Comparison of ENCODE assay signal across 17 cellular contexts in genomic region chr2:102427249-102427648, GRCh38. TPM values are rescaled to one million over a fixed set of nuclear protein-coding genes. Genes with fewer than 3 reads are reported as not detected.
A peak's percentile ranks its signal among the peaks of the same experiment; 100 is the strongest.
DNase-seq lines count a peak whose midpoint lies in the region; ATAC-seq and TF ChIP-seq lines count a peak whose summit lies in the region.
"Had no signal": no experiment of that assay in that cellular context is flagged by ENCODE, and none has a peak within 500 bp of the region (broad histone marks: within the 10 kb centered on the region; RNA-seq: fewer than 3 reads in every experiment).

No MANE protein-coding gene starts in this region.

- no peaks in the 10 kb centered on the region for H3F3A ChIP-seq in Loucy (ENCODE audit: low read depth)

- no peaks in the 10 kb centered on the region for H3K9me3 Mint-ChIP-seq in activated CD8-positive, alpha-beta T cell treated with anti-CD3 and anti-CD28 coated beads for 36 hours
- peaks cover 10% of the 10 kb centered on the region for H3K9me3 Mint-ChIP-seq in activated CD8-positive, alpha-beta T cell treated with anti-CD3 and anti-CD28 coated beads, Interleukin-2, amount 10 ng/mL, durations not matched to agents 7 days and 5 days (ENCODE audit: insufficient read depth)
- H3K9me3 Mint-ChIP-seq in immature natural killer cell = no peaks in the 10 kb centered on the region
- H3K9me3 Mint-ChIP-seq: H9 had no signal

- CTCF ChIA-PET in activated CD8-positive, alpha-beta T cell treated with anti-CD3 and anti-CD28 coated beads for 36 hours (lab: Charles Lee) = interaction anchor here (1.1 kb wide), 1 partner anchor 96 kb away, joined by 3 read pairs; no protein-coding TSS in a partner anchor
- CTCF ChIA-PET in activated CD8-positive, alpha-beta T cell treated with anti-CD3 and anti-CD28 coated beads, Interleukin-2, amount 10 ng/mL, durations not matched to agents 7 days and 5 days (lab: Charles Lee) = interaction anchor here (0.9 to 4.5 kb wide), 5 partner anchors 9 to 187 kb away, joined by 3 to 38 read pairs (median 5); no protein-coding TSS in a partner anchor

- H3K27me3 ChIP-seq in Loucy (ENCODE audit: insufficient read depth, low read length, poor library complexity, severe bottlenecking) = no peaks in the 10 kb centered on the region
- H3K27me3 ChIP-seq: BLaER1 treated with 17β-estradiol and CSF1 and Interleukin-3, amounts not matched to agents 10 nM and 100 nM had no signal

- H3K4me2 ChIP-seq in Loucy (ENCODE audit: low read depth, low read length, poor library complexity, severe bottlenecking) = peak overlapping the region; percentile 68
- H3K4me2 ChIP-seq: BLaER1 treated with 17β-estradiol and CSF1 and Interleukin-3, amounts not matched to agents 10 nM and 100 nM had no signal

- no peak overlapping the region for H3K9ac ChIP-seq in Loucy (ENCODE audit: low read depth, low read length, poor library complexity, severe bottlenecking)
- H3K9ac ChIP-seq: BLaER1 treated with 17β-estradiol and CSF1 and Interleukin-3, amounts not matched to agents 10 nM and 100 nM had no signal

- ATAC-seq in activated CD8-positive, alpha-beta T cell treated with anti-CD3 and anti-CD28 coated beads for 36 hours = no peak
- no peak for ATAC-seq in activated CD8-positive, alpha-beta T cell treated with anti-CD3 and anti-CD28 coated beads, Interleukin-2, amount 10 ng/mL, durations not matched to agents 7 days and 5 days

- no peaks in the 10 kb centered on the region for H3K27me3 Mint-ChIP-seq in activated CD8-positive, alpha-beta T cell treated with anti-CD3 and anti-CD28 coated beads for 36 hours
- no peaks in the 10 kb centered on the region for H3K27me3 Mint-ChIP-seq in activated CD8-positive, alpha-beta T cell treated with anti-CD3 and anti-CD28 coated beads, Interleukin-2, amount 10 ng/mL, durations not matched to agents 7 days and 5 days (ENCODE audit: low read depth)
- H3K27me3 Mint-ChIP-seq in immature natural killer cell (ENCODE audit: low read depth in 3 of 3) = peaks cover 0 to 2% (median 0%) of the 10 kb centered on the region in 3 donors
- H3K27me3 Mint-ChIP-seq: CD4-positive, CD25-positive, alpha-beta regulatory T cell had no signal

- H3K4me3 Mint-ChIP-seq in activated CD8-positive, alpha-beta T cell treated with anti-CD3 and anti-CD28 coated beads for 36 hours = peak overlapping the region; percentile 0
- no peak overlapping the region for H3K4me3 Mint-ChIP-seq in activated CD8-positive, alpha-beta T cell treated with anti-CD3 and anti-CD28 coated beads, Interleukin-2, amount 10 ng/mL, durations not matched to agents 7 days and 5 days
- peak overlapping the region; percentile 74 to 94 (median 77) for H3K4me3 Mint-ChIP-seq in immature natural killer cell
- H3K4me3 Mint-ChIP-seq: CD4-positive, CD25-positive, alpha-beta regulatory T cell; H9 had no signal

- TF ChIP-seq CTCF in activated CD8-positive, alpha-beta T cell treated with anti-CD3 and anti-CD28 coated beads for 36 hours (IDR thresholded peaks at IDR 0.05) = no peak
- TF ChIP-seq CTCF in Loucy (conservative IDR thresholded peaks at IDR 0.05; ENCODE audit: low read length) = no peak

- H3K4me1 Mint-ChIP-seq in activated CD8-positive, alpha-beta T cell treated with anti-CD3 and anti-CD28 coated beads for 36 hours (ENCODE audit: low read depth) = peaks cover 65% of the 10 kb centered on the region
- peaks cover 74% of the 10 kb centered on the region for H3K4me1 Mint-ChIP-seq in activated CD8-positive, alpha-beta T cell treated with anti-CD3 and anti-CD28 coated beads, Interleukin-2, amount 10 ng/mL, durations not matched to agents 7 days and 5 days (ENCODE audit: low read depth)
- peaks cover 0 to 98% of the 10 kb centered on the region in 2 donors for H3K4me1 Mint-ChIP-seq in immature natural killer cell
- H3K4me1 Mint-ChIP-seq: H9 had no signal

- H3K27ac Mint-ChIP-seq in activated CD8-positive, alpha-beta T cell treated with anti-CD3 and anti-CD28 coated beads for 36 hours = no peak overlapping the region
- H3K27ac Mint-ChIP-seq in activated CD8-positive, alpha-beta T cell treated with anti-CD3 and anti-CD28 coated beads, Interleukin-2, amount 10 ng/mL, durations not matched to agents 7 days and 5 days = no peak overlapping the region
- peak overlapping the region; percentile 67 to 95 (median 86) for H3K27ac Mint-ChIP-seq in immature natural killer cell
- H3K27ac Mint-ChIP-seq: CD4-positive, CD25-positive, alpha-beta regulatory T cell; H9 had no signal

- peaks cover 94% of the 10 kb centered on the region for H3K79me2 ChIP-seq in Loucy (ENCODE audit: insufficient read depth, low read length)

- H3K36me3 ChIP-seq in Loucy (ENCODE audit: insufficient read depth, low read length) = no peaks in the 10 kb centered on the region
- H3K36me3 ChIP-seq: BLaER1 treated with 17β-estradiol and CSF1 and Interleukin-3, amounts not matched to agents 10 nM and 100 nM had no signal

- POLR2A ChIA-PET in activated CD8-positive, alpha-beta T cell treated with anti-CD3 and anti-CD28 coated beads for 36 hours (lab: Charles Lee) = no interaction called here
- POLR2A ChIA-PET in activated CD8-positive, alpha-beta T cell treated with anti-CD3 and anti-CD28 coated beads, Interleukin-2, amount 10 ng/mL, durations not matched to agents 7 days and 5 days (lab: Charles Lee) = no interaction called here

- peaks cover 87% of the 10 kb centered on the region for H3K4me1 ChIP-seq in Loucy (ENCODE audit: insufficient read depth, low read length, poor library complexity, severe bottlenecking)

- intact Hi-C loops in activated CD8-positive, alpha-beta T cell treated with anti-CD3 and anti-CD28 coated beads for 36 hours (cut with micrococcal nuclease) = no loop called here

- H2AFZ ChIP-seq in Loucy (ENCODE audit: low read length) = no peak overlapping the region

- H3K9me2 ChIP-seq in Loucy (replicated peaks; ENCODE audit: low read depth, low read length) = no peaks in the 10 kb centered on the region

- H4K20me1 ChIP-seq in Loucy (ENCODE audit: insufficient read depth, low read length, poor library complexity, severe bottlenecking) = peaks cover 7% of the 10 kb centered on the region
- H4K20me1 ChIP-seq: BLaER1 treated with 17β-estradiol and CSF1 and Interleukin-3, amounts not matched to agents 10 nM and 100 nM had no signal

- H3K9me3 ChIP-seq in Loucy (ENCODE audit: insufficient read depth, low read depth, low read length) = peaks cover 5% of the 10 kb centered on the region; the same call in 1 of the 2 replicates

- H3K36me3 Mint-ChIP-seq in activated CD8-positive, alpha-beta T cell treated with anti-CD3 and anti-CD28 coated beads for 36 hours (ENCODE audit: low read depth) = peaks cover 15% of the 10 kb centered on the region
- peaks cover 92% of the 10 kb centered on the region for H3K36me3 Mint-ChIP-seq in activated CD8-positive, alpha-beta T cell treated with anti-CD3 and anti-CD28 coated beads, Interleukin-2, amount 10 ng/mL, durations not matched to agents 7 days and 5 days (ENCODE audit: low read depth)
- peaks cover 51 to 78% (median 62%) of the 10 kb centered on the region in 3 donors for H3K36me3 Mint-ChIP-seq in immature natural killer cell
- H3K36me3 Mint-ChIP-seq: CD4-positive, CD25-positive, alpha-beta regulatory T cell had no signal

- H3K4me3 ChIP-seq in Loucy (ENCODE audit: low read length, poor library complexity, severe bottlenecking) = peak overlapping the region; percentile 31
- H3K4me3 ChIP-seq: BLaER1 treated with 17β-estradiol and CSF1 and Interleukin-3, amounts not matched to agents 10 nM and 100 nM had no signal

- no peak for DNase-seq in activated CD8-positive, alpha-beta T cell treated with anti-CD3 and anti-CD28 coated beads for 36 hours
- no peak for DNase-seq in activated CD8-positive, alpha-beta T cell treated with anti-CD3 and anti-CD28 coated beads, Interleukin-2, amount 10 ng/mL, durations not matched to agents 7 days and 5 days
- DNase-seq in immature natural killer cell (no peak), NCI-H2196 (lab: John Stamatoyannopoulos, UW; ENCODE audit: unreplicated experiment) (no peak), NCI-H1048 (lab: John Stamatoyannopoulos, UW) (no peak)
- no peak for DNase-seq in stimulated activated CD4-positive, alpha-beta T cell treated with anti-CD3 and anti-CD28 coated beads, Interleukin-4, amount 100 ng/mL, for 4 hours
- DNase-seq: 8988T; ACHN; CD4-positive, CD25-positive, alpha-beta regulatory T cell; COR-L47; DMS153; DND-41; GDM1; GOT3; H9 had no signal

RNA-seq across cellular contexts. Expression of gene IL18RAP, which starts 4.3 kb away (rescaled TPM):
- 1 to 10 TPM; 5.8 to 6.0 TPM for total RNA-seq in activated CD8-positive, alpha-beta T cell treated with anti-CD3 and anti-CD28 coated beads for 36 hours
- total RNA-seq in activated CD8-positive, alpha-beta T cell treated with anti-CD3 and anti-CD28 coated beads, Interleukin-2, amount 10 ng/mL, durations not matched to agents 7 days and 5 days = 10 to 100 TPM; 22.7 to 25.2 TPM
- polyA plus RNA-seq in immature natural killer cell = 10 to 100 TPM; 58.1 to 60.8 (median 60.3) TPM
- total RNA-seq: H9 had no signal

RNA-seq across cellular contexts. Expression of gene SLC9A4, which starts 45.8 kb away (rescaled TPM):
- total RNA-seq in activated CD8-positive, alpha-beta T cell treated with anti-CD3 and anti-CD28 coated beads for 36 hours = under 1 TPM in 1 of 2 experiments, not detected in 1; 0.07 TPM
- total RNA-seq in activated CD8-positive, alpha-beta T cell treated with anti-CD3 and anti-CD28 coated beads, Interleukin-2, amount 10 ng/mL, durations not matched to agents 7 days and 5 days = under 1 TPM; 0.08 TPM
- not detected for polyA plus RNA-seq in immature natural killer cell
- total RNA-seq: CD4-positive, CD25-positive, alpha-beta regulatory T cell; H9 had no signal
- polyA plus RNA-seq: CD4-positive, CD25-positive, alpha-beta regulatory T cell had no signal

Comparison
In these comparisons a context has a peak if more than half of its experiments do, and no peak if none do; other contexts are left out.
1. H3K27ac Mint-ChIP-seq: peak in immature natural killer cell (6 of 6); none in activated CD8-positive, alpha-beta T cell treated with anti-CD3 and anti-CD28 coated beads for 36 hours (single experiment) and activated CD8-positive, alpha-beta T cell treated with anti-CD3 and anti-CD28 coated beads, Interleukin-2, amount 10 ng/mL, durations not matched to agents 7 days and 5 days (single experiment).